10 cellular contexts compared by ENCODE assay signal in the genomic region with DNA sequence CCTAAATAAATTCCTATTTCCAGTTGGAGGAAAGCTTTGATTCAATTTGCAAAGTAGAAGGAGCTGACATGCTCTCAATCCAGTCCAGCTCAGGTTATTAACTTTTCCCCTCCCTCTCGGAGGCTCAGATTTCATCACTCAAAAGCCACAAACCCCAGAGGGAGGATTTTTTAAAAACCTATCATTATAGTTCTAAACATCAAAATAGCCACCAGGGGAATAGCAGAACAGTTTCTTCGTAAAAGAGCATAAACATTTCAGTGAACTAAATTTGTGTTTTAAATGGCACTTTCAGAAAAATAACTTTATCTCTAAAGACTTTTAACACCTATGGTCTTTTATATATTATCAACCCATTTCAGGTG. TPM values are rescaled to one million over a fixed set of nuclear protein-coding genes. Genes with fewer than 3 reads are reported as not detected.
DNase-seq lines count a peak whose midpoint lies in the region; ATAC-seq and TF ChIP-seq lines count a peak whose summit lies in the region.
"Had no signal": no experiment of that assay in that cellular context is flagged by ENCODE, and none has a peak within 500 bp of the region (broad histone marks: within the 10 kb centered on the region; RNA-seq: fewer than 3 reads in every experiment).

No MANE protein-coding gene starts in this region.

- intact Hi-C loops in breast epithelium (cut with DNase I; ENCODE audit: low total_unique reads): no loop called here
- intact Hi-C loops in naive thymus-derived CD4-positive, alpha-beta T cell (cut with micrococcal nuclease): loop anchor here (1.0 to 10.0 kb wide), 9 partner anchors 9 to 1876 kb away; a partner anchor contains a TSS

- TF ChIP-seq POLR2A in breast epithelium (IDR thresholded peaks at IDR 0.05): no peak

- peaks cover 0 to 1% (median 0%) of the 10 kb centered on the region in 11 donors for H3K9me3 Mint-ChIP-seq in naive thymus-derived CD4-positive, alpha-beta T cell

- TF ChIP-seq CTCF in breast epithelium (IDR thresholded peaks at IDR 0.05): no peak

- CTCF ChIA-PET in naive thymus-derived CD4-positive, alpha-beta T cell (lab: Charles Lee): interaction anchor here (1.0 to 2.6 kb wide), 4 partner anchors 13 to 44 kb away, joined by 3 to 9 read pairs (median 4); no protein-coding TSS in a partner anchor

- H3K4me1 ChIP-seq in breast epithelium: no peaks in the 10 kb centered on the region
- peaks cover 66 to 74% of the 10 kb centered on the region in 2 donors for H3K4me1 ChIP-seq in naive thymus-derived CD4-positive, alpha-beta T cell (ENCODE audit: control insufficient read depth in 2 of 2, insufficient read depth in 2 of 2, low read length in 2 of 2)

- H3K36me3 ChIP-seq in breast epithelium: no peaks in the 10 kb centered on the region
- H3K36me3 ChIP-seq in naive thymus-derived CD4-positive, alpha-beta T cell (ENCODE audit: control insufficient read depth in 2 of 3, insufficient read depth in 3 of 3, low read length in 3 of 3): no peaks in the 10 kb centered on the region

- peak overlapping the region; percentile 30 for H3K4me3 ChIP-seq in GM08714 (ENCODE audit: low read length)
- peak overlapping the region in 2 of 3 donors; percentile 34 to 35 for H3K4me3 ChIP-seq in breast epithelium
- peak overlapping the region; percentile 49 for H3K4me3 ChIP-seq in naive thymus-derived CD4-positive, alpha-beta T cell (ENCODE audit: low read length)

- H3K4me3 Mint-ChIP-seq in naive thymus-derived CD4-positive, alpha-beta T cell: peak overlapping the region; percentile 74 to 98 (median 88)

- peak; percentile 53 for ATAC-seq in naive thymus-derived CD4-positive, alpha-beta T cell
- no peak for ATAC-seq in GM19463 (IDR thresholded peaks at IDR 0.05; ENCODE audit: unreplicated experiment)

- peaks cover 44 to 99% (median 80%) of the 10 kb centered on the region in 7 donors for H3K4me1 Mint-ChIP-seq in naive thymus-derived CD4-positive, alpha-beta T cell

- POLR2A ChIA-PET in naive thymus-derived CD4-positive, alpha-beta T cell (lab: Charles Lee): interaction anchor here (0.7 to 4.0 kb wide), 14 partner anchors 9 to 49 kb away, joined by 3 to 28 read pairs (median 4); a partner anchor contains a TSS

- H3K27ac ChIP-seq in breast epithelium: peak overlapping the region in 1 of 2 donors; percentile 65
- peak overlapping the region; percentile 80 for H3K27ac ChIP-seq in naive thymus-derived CD4-positive, alpha-beta T cell (ENCODE audit: low read depth, low read length)
- H3K27ac ChIP-seq: HL-60 had no signal

- peak overlapping the region; percentile 92 to 99 (median 98) for H3K27ac Mint-ChIP-seq in naive thymus-derived CD4-positive, alpha-beta T cell

- no peaks in the 10 kb centered on the region for H3K9me3 ChIP-seq in breast epithelium
- H3K9me3 ChIP-seq in naive thymus-derived CD4-positive, alpha-beta T cell (ENCODE audit: control insufficient read depth in 2 of 3, low read length in 3 of 3): no peaks in the 10 kb centered on the region

- no peaks in the 10 kb centered on the region for H3K27me3 Mint-ChIP-seq in naive thymus-derived CD4-positive, alpha-beta T cell

- peaks cover 0 to 31% (median 0%) of the 10 kb centered on the region in 5 donors for H3K36me3 Mint-ChIP-seq in naive thymus-derived CD4-positive, alpha-beta T cell

- peak; percentile 8 for DNase-seq in NCI-H128 (lab: John Stamatoyannopoulos, UW; ENCODE audit: unreplicated experiment)
- no peak for DNase-seq in breast epithelium (ENCODE audit: low spot score in 2 of 2)
- peak in 7 of 9 donors; percentile 38 to 62 (median 52) for DNase-seq in naive thymus-derived CD4-positive, alpha-beta T cell
- DNase-seq in SHP77 (lab: John Stamatoyannopoulos, UW): no peak
- DNase-seq in superior temporal gyrus (ENCODE audit: extremely low spot score): no peak
- no peak for DNase-seq in NCI-H446 (lab: John Stamatoyannopoulos, UW)

- no peaks in the 10 kb centered on the region for H3K27me3 ChIP-seq in breast epithelium
- H3K27me3 ChIP-seq in naive thymus-derived CD4-positive, alpha-beta T cell (ENCODE audit: control insufficient read depth in 2 of 2, insufficient read depth in 2 of 2, low read length in 2 of 2): no peaks in the 10 kb centered on the region

RNA-seq across cellular contexts. Expression of a gene that starts 8.8 kb away (rescaled TPM):
- 10 to 100 TPM in 1 of 3 donors, 1 to 10 TPM in 2; 3.3 to 13.2 (median 4.0) TPM for total RNA-seq in breast epithelium
- total RNA-seq in naive thymus-derived CD4-positive, alpha-beta T cell: 10 to 100 TPM; 10.2 to 55.5 (median 24.8) TPM
- 1 to 10 TPM; 7.3 to 8.1 TPM for polyA plus RNA-seq in naive thymus-derived CD4-positive, alpha-beta T cell
- total RNA-seq: bronchial epithelial cell had no signal

Comparison
In these comparisons a context has a peak if more than half of its experiments do, and no peak if none do; other contexts are left out.
1. DNase-seq: peak in NCI-H128 (single experiment) and naive thymus-derived CD4-positive, alpha-beta T cell (7 of 9); none in breast epithelium (0 of 2), SHP77 (0 of 2), superior temporal gyrus (single experiment) and NCI-H446 (0 of 2).
2. Peak in every context shown above with its lines, with median percentiles within 50 percentile points of each other: H3K4me3 ChIP-seq.